ENCODE assay signal across 30 cellular contexts in genomic region chr7:155267023-155267422, GRCh38.
"Had no signal": no experiment of that assay in that cellular context is flagged by ENCODE, and none has a peak within 500 bp of the region (broad histone marks: within the 10 kb centered on the region; RNA-seq: fewer than 3 reads in every experiment).

No MANE protein-coding gene starts in this region.

- H3K27ac Mint-ChIP-seq: naive thymus-derived CD8-positive, alpha-beta T cell; natural killer cell treated with Interleukin-12 subunit alpha and Interleukin-12 subunit beta and Interleukin-15 and Interleukin-18, amount 100 ng/mL, for 72 hours; nephron progenitor cell; progenitor cell of endocrine pancreas; stimulated activated memory B cell treated with anti-CD40 and anti-IgM and Interleukin-4, amounts not matched to agents 10 μg/mL and 1 μg/mL and 100 μg/mL, for 72 hours; stimulated activated naive CD8-positive, alpha-beta T cell treated with anti-CD3 and anti-CD28 coated beads, Interleukin-15, amount 100 ng/mL, for 72 hours; type B pancreatic cell had no signal

- H3K36me3 Mint-ChIP-seq: naive thymus-derived CD8-positive, alpha-beta T cell; natural killer cell treated with Interleukin-12 subunit alpha and Interleukin-12 subunit beta and Interleukin-15 and Interleukin-18, amount 100 ng/mL, for 72 hours; stimulated activated memory B cell treated with anti-CD40 and anti-IgM and Interleukin-4, amounts not matched to agents 10 μg/mL and 1 μg/mL and 100 μg/mL, for 72 hours had no signal

- H3K4me3 Mint-ChIP-seq: naive thymus-derived CD8-positive, alpha-beta T cell; natural killer cell treated with Interleukin-12 subunit alpha and Interleukin-12 subunit beta and Interleukin-15 and Interleukin-18, amount 100 ng/mL, for 72 hours; nephron progenitor cell; neural crest cell; stimulated activated memory B cell treated with anti-CD40 and anti-IgM and Interleukin-4, amounts not matched to agents 10 μg/mL and 1 μg/mL and 100 μg/mL, for 72 hours; stimulated activated naive CD8-positive, alpha-beta T cell treated with anti-CD3 and anti-CD28 coated beads, Interleukin-15, amount 100 ng/mL, for 72 hours; type B pancreatic cell had no signal

- H3K9me3 Mint-ChIP-seq: naive thymus-derived CD8-positive, alpha-beta T cell; natural killer cell treated with Interleukin-12 subunit alpha and Interleukin-12 subunit beta and Interleukin-15 and Interleukin-18, amount 100 ng/mL, for 72 hours; neural crest cell; stimulated activated memory B cell treated with anti-CD40 and anti-IgM and Interleukin-4, amounts not matched to agents 10 μg/mL and 1 μg/mL and 100 μg/mL, for 72 hours; stimulated activated naive CD8-positive, alpha-beta T cell treated with anti-CD3 and anti-CD28 coated beads, Interleukin-15, amount 100 ng/mL, for 72 hours; type B pancreatic cell had no signal

- H2AFZ ChIP-seq: parathyroid adenoma had no signal

- H3K27me3 ChIP-seq: neutrophil, ovary, right lobe of liver, suprapubic skin, testis, transverse colon, uterus had no signal

- ATAC-seq: naive thymus-derived CD8-positive, alpha-beta T cell; natural killer cell treated with Interleukin-12 subunit alpha and Interleukin-12 subunit beta and Interleukin-15 and Interleukin-18, amount 100 ng/mL, for 72 hours; psoas muscle; right cardiac atrium; stimulated activated memory B cell treated with anti-CD40 and anti-IgM and Interleukin-4, amounts not matched to agents 10 μg/mL and 1 μg/mL and 100 μg/mL, for 72 hours; stimulated activated naive CD8-positive, alpha-beta T cell treated with anti-CD3 and anti-CD28 coated beads, Interleukin-15, amount 100 ng/mL, for 72 hours; stimulated activated naive CD8-positive, alpha-beta T cell treated with anti-CD3 and anti-CD28 coated beads, Interleukin-15, Interleukin-2, amounts not matched to agents 100 U/mL and 50 U/mL, for 24 hours; upper lobe of right lung had no signal

- DNase-seq: naive thymus-derived CD8-positive, alpha-beta T cell; nephron progenitor cell; nucleus accumbens; ovary; psoas muscle; right cardiac atrium; sigmoid colon; small intestine; stimulated activated CD4-positive, alpha-beta T cell treated with anti-CD3 and anti-CD28 coated beads, Interleukin-15, amount 100 ng/mL, for 24 hours; stimulated activated CD4-positive, alpha-beta T cell treated with anti-CD3 and anti-CD28 coated beads, Interleukin-2, amount 100 ng/mL, for 24 hours; stimulated activated CD4-positive, alpha-beta T cell treated with anti-CD3 and anti-CD28 coated beads, Interleukin-2, amount 100 ng/mL, for 48 hours; stimulated activated CD4-positive, alpha-beta T cell treated with anti-CD3 and anti-CD28 coated beads, Interleukin-4, amount 100 ng/mL, for 24 hours; stimulated activated naive CD4-positive, alpha-beta T cell; stimulated activated naive CD8-positive, alpha-beta T cell treated with anti-CD3 and anti-CD28 coated beads, Interleukin-15, amount 100 ng/mL, for 72 hours; stimulated activated naive CD8-positive, alpha-beta T cell treated with anti-CD3 and anti-CD28 coated beads, Interleukin-15, Interleukin-2, amounts not matched to agents 100 U/mL and 50 U/mL, for 24 hours; substantia nigra; testis; tibial artery; transverse colon; uterus had no signal

- H3K79me2 ChIP-seq: parathyroid adenoma had no signal

- H3K27ac ChIP-seq: neutrophil, ovary, parathyroid adenoma, psoas muscle, sigmoid colon, suprapubic skin, testis, tibial artery, transverse colon, upper lobe of right lung, uterus had no signal

- H3K4me3 ChIP-seq: ovary, psoas muscle, right lobe of liver, sigmoid colon, suprapubic skin, testis, tibial artery, transverse colon, upper lobe of right lung, uterus had no signal

- H3K36me3 ChIP-seq: neutrophil, ovary, right lobe of liver, sigmoid colon, suprapubic skin, tibial artery, transverse colon, upper lobe of right lung, uterus had no signal

- H3K4me1 Mint-ChIP-seq: nephron progenitor cell; stimulated activated memory B cell treated with anti-CD40 and anti-IgM and Interleukin-4, amounts not matched to agents 10 μg/mL and 1 μg/mL and 100 μg/mL, for 72 hours; stimulated activated naive CD8-positive, alpha-beta T cell treated with anti-CD3 and anti-CD28 coated beads, Interleukin-15, amount 100 ng/mL, for 72 hours had no signal

- H3K9me3 ChIP-seq: neutrophil, ovary, psoas muscle, right lobe of liver, sigmoid colon, suprapubic skin, testis, tibial artery, transverse colon, upper lobe of right lung, uterus had no signal

- H3K27me3 Mint-ChIP-seq: stimulated activated naive CD8-positive, alpha-beta T cell treated with anti-CD3 and anti-CD28 coated beads, Interleukin-15, amount 100 ng/mL, for 72 hours; type B pancreatic cell had no signal

- H3K4me1 ChIP-seq: parathyroid adenoma, psoas muscle, sigmoid colon, suprapubic skin, testis, tibial artery, upper lobe of right lung, uterus had no signal
